In the genomic region with DNA sequence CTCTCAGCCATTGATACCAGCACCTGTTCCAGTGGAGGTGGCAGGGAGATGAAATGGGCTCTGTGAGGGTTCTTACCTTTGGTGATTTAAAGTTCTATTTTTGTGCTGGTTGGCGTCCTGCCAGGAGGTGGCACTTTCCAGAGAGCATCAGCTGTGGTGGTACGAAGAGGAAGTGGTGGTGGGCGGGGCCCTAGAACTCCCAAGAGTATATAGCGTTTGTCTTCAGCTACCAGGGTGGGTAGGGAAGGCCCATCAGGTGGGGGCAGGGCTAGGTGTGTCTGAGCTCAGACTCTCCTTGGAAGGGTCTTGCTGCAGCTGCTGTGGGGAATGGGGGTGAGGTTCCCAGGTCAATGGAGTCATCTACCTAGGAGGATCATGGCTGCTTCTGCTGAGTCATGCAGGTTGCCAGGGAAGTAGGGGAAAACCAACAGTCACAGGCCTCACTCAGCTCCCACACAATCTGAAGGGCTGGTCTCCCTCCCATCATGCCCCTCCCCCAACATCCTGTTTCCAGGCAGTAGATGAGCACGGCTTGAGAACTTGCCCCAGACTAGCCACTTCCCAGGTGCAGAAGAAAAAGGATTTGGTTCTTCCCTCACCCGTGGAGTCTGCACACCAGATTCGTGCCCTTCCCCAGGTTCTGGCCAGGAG, we compare ENCODE assay signal across 8 cellular contexts. TPM values are rescaled to one million over a fixed set of nuclear protein-coding genes. Genes with fewer than 3 reads are reported as not detected.
DNase-seq lines count a peak whose midpoint lies in the region; ATAC-seq and TF ChIP-seq lines count a peak whose summit lies in the region.

No MANE protein-coding gene starts in this region.

- H3K27me3 ChIP-seq in neuronal stem cell (ENCODE audit: control insufficient read depth in 3 of 3, insufficient read depth in 3 of 3, low read depth in 1 of 3, low read length in 3 of 3) = no peaks in the 10 kb centered on the region

- no peak overlapping the region for H3K4me2 ChIP-seq in neuronal stem cell (ENCODE audit: insufficient read depth, low read length, poor library complexity, severe bottlenecking)

- peak overlapping the region; percentile 17 for H3K18ac ChIP-seq in neuronal stem cell (ENCODE audit: low read length)

- H4K8ac ChIP-seq in neuronal stem cell (ENCODE audit: low read depth, low read length) = no peak overlapping the region

- H2BK12ac ChIP-seq in neuronal stem cell (ENCODE audit: low read length) = no peak overlapping the region

- DNase-seq in GM12865 (ENCODE audit: low read depth) (peak; percentile 56), KBM-7 (peak; percentile 84), activated T-cell treated with anti-CD3 and anti-CD28 coated beads for 4 hours (peak; percentile 17), neuronal stem cell (ENCODE audit: low spot score) (no peak), GM03348 (ENCODE audit: low spot score) (no peak)

- no peaks in the 10 kb centered on the region for H3K79me1 ChIP-seq in neuronal stem cell (ENCODE audit: low read depth, low read length)

- H2AFZ ChIP-seq in neuronal stem cell (ENCODE audit: low read length) = peak overlapping the region; percentile 48

- no peak overlapping the region for H3K14ac ChIP-seq in neuronal stem cell (ENCODE audit: low read length)

- H3K27ac ChIP-seq in neuronal stem cell (replicated peaks; ENCODE audit: low read length) = no peak overlapping the region

- no peak overlapping the region for H2BK120ac ChIP-seq in neuronal stem cell (ENCODE audit: low read depth, low read length)

- H2BK15ac ChIP-seq in neuronal stem cell (ENCODE audit: low read length) = no peak overlapping the region

- H4K91ac ChIP-seq in neuronal stem cell (ENCODE audit: low read depth, low read length, poor library complexity) = no peak overlapping the region

- no peaks in the 10 kb centered on the region for H3K36me3 ChIP-seq in neuronal stem cell (replicated peaks in 1 of 2; ENCODE audit: control insufficient read depth in 2 of 2, insufficient read depth in 2 of 2, low read length in 2 of 2)

- H2BK5ac ChIP-seq in neuronal stem cell (ENCODE audit: low read length) = no peak overlapping the region

- H3K4me3 ChIP-seq in GM12865 (ENCODE audit: low read depth, low read length) (no peak overlapping the region), neuronal stem cell (ENCODE audit: low read length in 2 of 2) (no peak overlapping the region)

- in situ Hi-C loops in KBM-7 (cut with MboI; ENCODE audit: low pct_unique_long_range_greater_than_20kb, low sequenced_read_pairs) = no loop called here

- no peaks in the 10 kb centered on the region for H3K4me1 ChIP-seq in neuronal stem cell (ENCODE audit: control insufficient read depth in 2 of 2, insufficient read depth in 1 of 2, low read depth in 1 of 2, low read length in 2 of 2)

- WGBS in neuronal stem cell (ENCODE audit: extremely low coverage in 2 of 2, insufficient read length in 2 of 2, insufficient replicate concordance in 1 of 2), 2 donors = no CpG with 5 or more reads among the region's 7 CpGs

- H3K4ac ChIP-seq in neuronal stem cell (ENCODE audit: low read length) = no peak overlapping the region

- ATAC-seq in HG02571 (IDR thresholded peaks at IDR 0.05; ENCODE audit: unreplicated experiment) = no peak
- no peak for ATAC-seq in HG02973 (IDR thresholded peaks at IDR 0.05; ENCODE audit: unreplicated experiment)
- no peak for ATAC-seq in GM19035 (IDR thresholded peaks at IDR 0.05; ENCODE audit: unreplicated experiment)

- H2AK5ac ChIP-seq in neuronal stem cell (ENCODE audit: low read depth, low read length) = no peak overlapping the region

- no peak overlapping the region for H3K9ac ChIP-seq in neuronal stem cell (ENCODE audit: low read depth, low read length, poor library complexity)

- H3K9me3 ChIP-seq in neuronal stem cell (replicated peaks in 1 of 2; ENCODE audit: control insufficient read depth in 2 of 2, insufficient read depth in 1 of 2, low read depth in 1 of 2, low read length in 2 of 2) = peaks cover 0 to 3% of the 10 kb centered on the region in 2 donors

- H3K23ac ChIP-seq in neuronal stem cell (ENCODE audit: low read depth, low read length, poor library complexity) = no peak overlapping the region

- TF ChIP-seq CTCF in GM12865 (IDR thresholded peaks at IDR 0.05; ENCODE audit: insufficient read depth, low read depth, low read length, missing control alignments) = no peak

RNA-seq across cellular contexts. Expression of a gene that starts 46.6 kb away (rescaled TPM):
- polyA plus RNA-seq in neuronal stem cell (2013, experiment 1 of 2) = 2.5 TPM
- polyA plus RNA-seq in neuronal stem cell (2013, experiment 2 of 2) = 2.4 TPM

Comparison
In these comparisons a context has a peak if more than half of its experiments do, and no peak if none do; other contexts are left out.
1. DNase-seq: peak in GM12865 (single experiment), KBM-7 (single experiment) and activated T-cell treated with anti-CD3 and anti-CD28 coated beads for 4 hours (single experiment); none in neuronal stem cell (single experiment) and GM03348 (single experiment).